ENCODE assay signal across 25 cellular contexts in the genomic region with DNA sequence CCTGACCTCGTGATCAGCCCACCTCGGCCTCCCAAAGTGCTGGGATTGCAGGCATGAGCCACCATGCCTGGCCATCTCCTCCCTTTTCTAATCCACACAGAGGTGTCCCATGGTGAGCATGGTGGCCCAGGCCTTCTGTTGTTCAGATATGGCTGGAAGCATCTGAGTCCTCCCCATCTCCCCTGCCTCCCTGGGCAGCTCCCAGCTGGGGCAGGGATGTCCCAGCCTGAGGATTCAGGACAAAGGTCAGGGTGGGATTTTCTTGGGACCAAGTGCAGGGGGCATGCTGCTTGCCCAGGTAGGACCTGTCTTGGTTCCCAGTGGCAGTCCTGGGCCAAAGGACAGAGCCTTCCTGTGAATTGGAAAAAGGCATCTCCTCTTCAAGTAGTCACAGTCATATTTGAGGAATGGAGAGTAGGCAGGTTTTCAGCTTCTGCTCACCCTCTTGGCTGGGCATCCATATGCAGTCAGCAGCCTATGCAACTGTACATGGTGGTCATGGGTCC. TPM values are rescaled to one million over a fixed set of nuclear protein-coding genes. Genes with fewer than 3 reads are reported as not detected.
A peak's percentile ranks its signal among the peaks of the same experiment; 100 is the strongest.
DNase-seq lines count a peak whose midpoint lies in the region; ATAC-seq, FAIRE-seq and TF ChIP-seq lines count a peak whose summit lies in the region.
"Had no signal": no experiment of that assay in that cellular context is flagged by ENCODE, and none has a peak within 500 bp of the region (broad histone marks: within the 10 kb centered on the region; RNA-seq: fewer than 3 reads in every experiment).

No MANE protein-coding gene starts in this region.

- H3K27me3 ChIP-seq in osteoblast (ENCODE audit: insufficient read depth, low read length) = no peaks in the 10 kb centered on the region
- H3K27me3 ChIP-seq: BE2C had no signal

- H3K4me3 ChIP-seq in kidney (ENCODE audit: low read length in 2 of 2) = no peak overlapping the region
- no peak overlapping the region for H3K4me3 ChIP-seq in osteoblast (ENCODE audit: insufficient read depth, low read length)
- H3K4me3 ChIP-seq: A549; BLaER1 treated with 17β-estradiol and CSF1 and Interleukin-3, amounts not matched to agents 10 nM and 100 nM; GM12878; GM23248 had no signal

- DNase-seq in kidney = peak; percentile 37
- peak; percentile 43 for DNase-seq in osteoblast (ENCODE audit: insufficient read length, low spot score, missing footprints)
- DNase-seq in stimulated activated CD8-positive, alpha-beta memory T cell treated with anti-CD3 and anti-CD28 coated beads, Interleukin-4, amount 100 ng/mL, for 48 hours = peak; percentile 4
- no peak for DNase-seq in NCI-H345 treated with DMSO at 0.1 percent for 48 hours (lab: John Stamatoyannopoulos, UW; ENCODE audit: unreplicated experiment)
- no peak for DNase-seq in mucosa of gallbladder (ENCODE audit: low spot score)
- no peak for DNase-seq in A172 (ENCODE audit: low spot score)
- DNase-seq: ACHN; AML-193; BE2C; CD4-positive, alpha-beta T cell; CD8-positive, alpha-beta memory T cell; DMS 273 treated with DMSO at 0.1 percent for 48 hours; DMS79; EL; GDM1; GM23248; H7; HCEC 1CT had no signal

- H4K20me1 ChIP-seq in osteoblast (ENCODE audit: insufficient read depth, low read length) = no peaks in the 10 kb centered on the region

- no peak for ATAC-seq in GM18502 (IDR thresholded peaks at IDR 0.05; ENCODE audit: poor library complexity, unreplicated experiment)
- ATAC-seq: A549, GM12878 had no signal

- H3K9me3 ChIP-seq in kidney (ENCODE audit: control insufficient read depth in 1 of 2, low read length in 2 of 2) = no peaks in the 10 kb centered on the region
- no peaks in the 10 kb centered on the region for H3K9me3 ChIP-seq in osteoblast (ENCODE audit: low read depth, low read length)
- H3K9me3 ChIP-seq: A549, BE2C had no signal

- no peak overlapping the region for H3K9ac ChIP-seq in kidney (ENCODE audit: low read length in 2 of 2)
- H3K9ac ChIP-seq: BLaER1 treated with 17β-estradiol and CSF1 and Interleukin-3, amounts not matched to agents 10 nM and 100 nM; GM23248 had no signal

- H3K4me1 ChIP-seq in kidney (ENCODE audit: control insufficient read depth in 1 of 2, insufficient read depth in 1 of 2, low read depth in 1 of 2, low read length in 2 of 2) = no peaks in the 10 kb centered on the region
- no peaks in the 10 kb centered on the region for H3K4me1 ChIP-seq in osteoblast (ENCODE audit: insufficient read depth, low read length)
- H3K4me1 ChIP-seq: A549, BE2C had no signal

- no peak overlapping the region for H3K27ac ChIP-seq in kidney (ENCODE audit: low read depth in 2 of 2, low read length in 2 of 2)
- no peak overlapping the region for H3K27ac ChIP-seq in osteoblast (ENCODE audit: low read depth, low read length)
- H3K27ac ChIP-seq: A549; BLaER1 treated with 17β-estradiol and CSF1 and Interleukin-3, amounts not matched to agents 10 nM and 100 nM; GM23248 had no signal

- no peak overlapping the region for H2AFZ ChIP-seq in osteoblast (ENCODE audit: low read length)
- H2AFZ ChIP-seq: GM23248 had no signal

- intact Hi-C loops in kidney (cut with DNase I) = no loop called here

- TF ChIP-seq CTCF in kidney (IDR thresholded peaks at IDR 0.05; ENCODE audit: borderline replicate concordance, extremely low read depth, insufficient read depth) (no peak), osteoblast (IDR thresholded peaks at IDR 0.05; ENCODE audit: extremely low read depth, low read depth, low read length) (no peak)

- no peak for FAIRE-seq in kidney (lab: Jason Lieb, UNC)
- FAIRE-seq: A549, D721Med, GM12878, GM18507, H1 had no signal

- no peaks in the 10 kb centered on the region for H3K36me3 ChIP-seq in kidney (ENCODE audit: control insufficient read depth in 1 of 2, insufficient read depth in 2 of 2, low read length in 2 of 2)
- peaks cover 5% of the 10 kb centered on the region for H3K36me3 ChIP-seq in osteoblast (ENCODE audit: insufficient read depth, low read length)
- H3K36me3 ChIP-seq: BE2C had no signal

- no peaks in the 10 kb centered on the region for H3K79me2 ChIP-seq in osteoblast (ENCODE audit: insufficient read depth, low read length)

- no peak overlapping the region for H3K4me2 ChIP-seq in osteoblast (ENCODE audit: insufficient read depth, low read length)
- H3K4me2 ChIP-seq: A549 had no signal

RNA-seq across cellular contexts. Expression of gene ADGRE2, which starts 10.8 kb away (rescaled TPM):
- total RNA-seq in kidney = 10.4 TPM
- 0.15 TPM for polyA plus RNA-seq in kidney (ENCODE audit: insufficient read depth, low read depth, low replicate concordance)
- total RNA-seq in osteoblast = 0.59 and 0.72 TPM in 2 replicates
- 5.1 TPM for total RNA-seq in mucosa of gallbladder
- 0.02 and 0.10 TPM in 2 replicates for total RNA-seq in A172 (2014; rRNA removed; shearing (Covaris generic))
- total RNA-seq: GM23248, H7 had no signal

Comparison
In these comparisons a context has a peak if more than half of its experiments do, and no peak if none do; other contexts are left out.
1. DNase-seq: peak in kidney (single experiment), osteoblast (single experiment) and stimulated activated CD8-positive, alpha-beta memory T cell treated with anti-CD3 and anti-CD28 coated beads, Interleukin-4, amount 100 ng/mL, for 48 hours (single experiment); none in NCI-H345 treated with DMSO at 0.1 percent for 48 hours (single experiment), mucosa of gallbladder (single experiment) and A172 (single experiment).